Comparison of ENCODE assay signal across 25 cellular contexts in the genomic region with DNA sequence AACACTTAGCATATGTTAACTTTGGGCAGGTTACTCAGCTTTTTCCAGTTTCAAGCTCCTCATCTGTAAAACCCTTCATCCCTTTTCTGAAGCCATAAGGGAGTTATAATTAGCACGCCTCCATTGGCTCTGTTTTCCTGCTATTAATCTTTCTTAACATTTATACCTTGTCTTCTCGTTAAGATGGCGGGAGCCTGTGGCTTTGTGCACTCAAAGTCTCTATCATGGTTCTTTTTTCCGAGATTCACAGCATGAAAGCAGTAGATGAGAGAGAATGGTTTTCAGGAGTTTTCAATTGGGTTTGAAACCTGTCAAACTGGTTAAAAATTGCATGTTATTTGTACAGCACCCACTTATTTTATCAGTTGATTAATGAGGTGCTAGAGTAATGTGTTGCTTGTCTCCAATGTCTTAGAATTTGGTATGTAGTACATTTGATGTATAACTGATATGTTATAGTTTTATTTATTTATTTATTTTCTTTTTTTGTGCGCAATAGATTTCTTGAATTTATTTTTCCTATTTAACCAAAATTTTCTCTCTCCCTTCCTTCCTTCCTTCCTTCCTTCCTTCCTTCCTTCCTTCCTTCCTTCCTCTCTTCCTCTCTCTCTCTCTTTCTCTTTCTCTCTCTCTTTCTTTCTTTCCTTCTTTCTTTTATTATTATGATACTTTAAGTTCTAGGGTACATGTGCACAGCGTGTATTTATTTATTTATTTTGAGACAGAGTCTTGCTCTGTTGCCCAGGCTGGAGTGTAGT.
DNase-seq lines count a peak whose midpoint lies in the region; ATAC-seq, FAIRE-seq and TF ChIP-seq lines count a peak whose summit lies in the region.
"Had no signal": no experiment of that assay in that cellular context is flagged by ENCODE, and none has a peak within 500 bp of the region (broad histone marks: within the 10 kb centered on the region; RNA-seq: fewer than 3 reads in every experiment).

No MANE protein-coding gene starts in this region.

- TF ChIP-seq EP300 in transverse colon (IDR thresholded peaks at IDR 0.05; ENCODE audit: low read depth): no peak

- WGBS in transverse colon (ENCODE audit: low coverage in 1 of 2), 2 donors: 92 to 94% methylated on average over 6 of the region's 6 CpGs

- FAIRE-seq in endothelial cell of umbilical vein (lab: Jason Lieb, UNC): no peak
- FAIRE-seq: GM12878, islet of Langerhans had no signal

- H4K20me1 ChIP-seq in endothelial cell of umbilical vein (replicated peaks; ENCODE audit: control insufficient read depth, extremely low read depth, insufficient read depth, low read length): no peaks in the 10 kb centered on the region
- H4K20me1 ChIP-seq: BLaER1 had no signal

- DNase-seq in NCI-H82 (lab: John Stamatoyannopoulos, UW) (peak; percentile 15), NCI-H82 treated with DMSO at 0.1 percent for 48 hours (lab: John Stamatoyannopoulos, UW; ENCODE audit: unreplicated experiment) (no peak), endothelial cell of umbilical vein (ENCODE audit: low read depth, low spot score) (no peak), nephron progenitor cell (no peak), transverse colon (no peak), left cardiac atrium (no peak)
- DNase-seq: activated CD4-positive, alpha-beta T cell treated with anti-CD3 and anti-CD28 coated beads for 48 hours; anterior cingulate cortex; COR-L47; DMS79 treated with DMSO at 0.1 percent for 48 hours; gastrocnemius medialis; NCI-H1105; NCI-H2107; NCI-H526 treated with DMSO at 0.1 percent for 48 hours; right cardiac atrium; SIG-M5; stimulated activated CD4-positive, alpha-beta T cell treated with anti-CD3 and anti-CD28 coated beads, Interleukin-15, amount 100 ng/mL, for 24 hours had no signal

- H3K27ac ChIP-seq in endothelial cell of umbilical vein (ENCODE audit: insufficient read depth, low read depth, low read length) (peak overlapping the region; percentile 94), transverse colon (peak overlapping the region in 3 of 4 donors; percentile 65 to 77 (median 74))
- H3K27ac ChIP-seq: BLaER1, gastrocnemius medialis had no signal

- no peak overlapping the region for H2AFZ ChIP-seq in endothelial cell of umbilical vein (ENCODE audit: low read depth, low read length)

- peaks cover 21% of the 10 kb centered on the region for H3K4me1 ChIP-seq in endothelial cell of umbilical vein (ENCODE audit: control insufficient read depth, extremely low read depth, insufficient read depth, low read length)
- peaks cover 6 to 27% (median 8%) of the 10 kb centered on the region in 4 donors for H3K4me1 ChIP-seq in transverse colon

- H3K36me3 Mint-ChIP-seq in nephron progenitor cell (ENCODE audit: low read depth): no peaks in the 10 kb centered on the region
- H3K36me3 Mint-ChIP-seq: activated naive CD4-positive, alpha-beta T cell treated with anti-CD3 and anti-CD28 coated beads, Interleukin-2, amount 50 U/mL, for 24 hours had no signal

- H3K27me3 ChIP-seq in endothelial cell of umbilical vein (ENCODE audit: control insufficient read depth in 2 of 2, insufficient read depth in 2 of 2, low read length in 2 of 2) (no peaks in the 10 kb centered on the region), transverse colon (no peaks in the 10 kb centered on the region)
- H3K27me3 ChIP-seq: BLaER1, gastrocnemius medialis had no signal

- H3K27me3 Mint-ChIP-seq in nephron progenitor cell (ENCODE audit: low read depth, poor library complexity): no peaks in the 10 kb centered on the region
- H3K27me3 Mint-ChIP-seq: activated naive CD4-positive, alpha-beta T cell treated with anti-CD3 and anti-CD28 coated beads, Interleukin-2, amount 50 U/mL, for 24 hours had no signal

- no peaks in the 10 kb centered on the region for H3K36me3 ChIP-seq in endothelial cell of umbilical vein (ENCODE audit: control insufficient read depth in 2 of 2, extremely low read depth in 1 of 2, insufficient read depth in 2 of 2, low read length in 2 of 2)
- H3K36me3 ChIP-seq in transverse colon: no peaks in the 10 kb centered on the region
- H3K36me3 ChIP-seq: BLaER1, gastrocnemius medialis had no signal

- TF ChIP-seq CTCF in endothelial cell of umbilical vein (IDR thresholded peaks at IDR 0.05; ENCODE audit: extremely low read depth in 1 of 2, insufficient read depth in 1 of 2, low read depth in 1 of 2, low read length in 2 of 2) (no peak), nephron progenitor cell (IDR thresholded peaks at IDR 0.05) (no peak), transverse colon (IDR thresholded peaks at IDR 0.05) (no peak)

- H3K4me1 Mint-ChIP-seq in nephron progenitor cell: peaks cover 13% of the 10 kb centered on the region

- H3K9ac ChIP-seq in endothelial cell of umbilical vein (replicated peaks; ENCODE audit: extremely low read depth, insufficient read depth, low read length): peak overlapping the region; percentile 88
- H3K9ac ChIP-seq: BLaER1 had no signal

- intact Hi-C loops in endothelial cell of umbilical vein (cut with micrococcal nuclease): loop anchor here (5.0 kb wide), 2 partner anchors 229 to 439 kb away; no protein-coding TSS in a partner anchor
- intact Hi-C loops in transverse colon (cut with DNase I; ENCODE audit: low total_unique reads): no loop called here
- intact Hi-C loops in left cardiac atrium (cut with DNase I): loop anchor here in 1 of 2 donors (10.0 kb wide), 1 partner anchor 88 kb away; no protein-coding TSS in a partner anchor

- TF ChIP-seq POLR2A in endothelial cell of umbilical vein (IDR thresholded peaks at IDR 0.05; ENCODE audit: low read depth, low read length): no peak
- no peak for TF ChIP-seq POLR2A in transverse colon (IDR thresholded peaks at IDR 0.05)

- in situ Hi-C loops in transverse colon (cut with MboI; ENCODE audit: low pct_ligation_motif_present in 1 of 4, low pct_unique_long_range_greater_than_20kb in 1 of 4, low sequenced_read_pairs in 3 of 4): no loop called here

- H3K4me2 ChIP-seq in endothelial cell of umbilical vein (ENCODE audit: insufficient read depth, low read length): no peak overlapping the region

- H3K79me2 ChIP-seq in endothelial cell of umbilical vein (ENCODE audit: control insufficient read depth, insufficient read depth, low read length): no peaks in the 10 kb centered on the region

- dilution Hi-C loops in endothelial cell of umbilical vein (cut with MboI; ENCODE audit: extremely low pct_ligation_motif_present, low sequenced_read_pairs): no loop called here

- no peak for ATAC-seq in HG02973 (IDR thresholded peaks at IDR 0.05; ENCODE audit: unreplicated experiment)
- ATAC-seq in HG03280 (IDR thresholded peaks at IDR 0.05; ENCODE audit: unreplicated experiment): no peak
- ATAC-seq in left cardiac atrium: no peak
- ATAC-seq: GM12878 had no signal

- peak overlapping the region; percentile 95 for H3K27ac Mint-ChIP-seq in nephron progenitor cell
- H3K27ac Mint-ChIP-seq: activated naive CD4-positive, alpha-beta T cell treated with anti-CD3 and anti-CD28 coated beads, Interleukin-2, amount 50 U/mL, for 24 hours; activated T-helper 1 cell treated with anti-CD3 and anti-CD28 coated beads, Interleukin-12 subunit alpha, Interleukin-12 subunit beta, Interleukin-2, Interleukin-4 antibody, amounts not matched to agents 30 ng/mL and 10 ng/mL and 1 ng/mL, durations not matched to agents 14 hours and 24 hours and 36 hours had no signal

- no peaks in the 10 kb centered on the region for H3K9me1 ChIP-seq in endothelial cell of umbilical vein (replicated peaks; ENCODE audit: control insufficient read depth, extremely low read depth, insufficient read depth, low read length)

- CTCF ChIA-PET in endothelial cell of umbilical vein (lab: Charles Lee): no interaction called here

- no peak overlapping the region for H3K4me3 Mint-ChIP-seq in nephron progenitor cell
- H3K4me3 Mint-ChIP-seq: activated naive CD4-positive, alpha-beta T cell treated with anti-CD3 and anti-CD28 coated beads, Interleukin-2, amount 50 U/mL, for 24 hours; activated T-helper 1 cell treated with anti-CD3 and anti-CD28 coated beads, Interleukin-12 subunit alpha, Interleukin-12 subunit beta, Interleukin-2, Interleukin-4 antibody, amounts not matched to agents 30 ng/mL and 10 ng/mL and 1 ng/mL, durations not matched to agents 14 hours and 24 hours and 36 hours had no signal

- no TSS peak for BruUV-seq in endothelial cell of umbilical vein (replicated peaks; lab: Mats Ljungman, UMichigan)

- no peak overlapping the region for H3K4me3 ChIP-seq in endothelial cell of umbilical vein (replicated peaks in 1 of 3; ENCODE audit: insufficient read depth in 1 of 3, low read depth in 1 of 3, low read length in 3 of 3)
- no peak overlapping the region for H3K4me3 ChIP-seq in transverse colon
- H3K4me3 ChIP-seq: BLaER1, gastrocnemius medialis, GM12878, lung had no signal

- POLR2A ChIA-PET in endothelial cell of umbilical vein (lab: Charles Lee): no interaction called here

- no peaks in the 10 kb centered on the region for H3K9me3 Mint-ChIP-seq in nephron progenitor cell
- H3K9me3 Mint-ChIP-seq: activated naive CD4-positive, alpha-beta T cell treated with anti-CD3 and anti-CD28 coated beads, Interleukin-2, amount 50 U/mL, for 24 hours had no signal

- H3K9me3 ChIP-seq in endothelial cell of umbilical vein (replicated peaks; ENCODE audit: control insufficient read depth, insufficient read depth, low read length) (no peaks in the 10 kb centered on the region), transverse colon (no peaks in the 10 kb centered on the region)
- H3K9me3 ChIP-seq: gastrocnemius medialis had no signal

TF ChIP-seq in endothelial cell of umbilical vein, 7 proteins besides CTCF, POLR2A, EP300 and RAD21:
- TF ChIP-seq JUN (IDR thresholded peaks at IDR 0.05; ENCODE audit: borderline replicate concordance, insufficient read depth, insufficient read length, low read depth) (no peak), EZH2 (IDR thresholded peaks at IDR 0.05; ENCODE audit: borderline replicate concordance, low read depth, low read length, severe bottlenecking) (no peak)
